In the genomic region with DNA sequence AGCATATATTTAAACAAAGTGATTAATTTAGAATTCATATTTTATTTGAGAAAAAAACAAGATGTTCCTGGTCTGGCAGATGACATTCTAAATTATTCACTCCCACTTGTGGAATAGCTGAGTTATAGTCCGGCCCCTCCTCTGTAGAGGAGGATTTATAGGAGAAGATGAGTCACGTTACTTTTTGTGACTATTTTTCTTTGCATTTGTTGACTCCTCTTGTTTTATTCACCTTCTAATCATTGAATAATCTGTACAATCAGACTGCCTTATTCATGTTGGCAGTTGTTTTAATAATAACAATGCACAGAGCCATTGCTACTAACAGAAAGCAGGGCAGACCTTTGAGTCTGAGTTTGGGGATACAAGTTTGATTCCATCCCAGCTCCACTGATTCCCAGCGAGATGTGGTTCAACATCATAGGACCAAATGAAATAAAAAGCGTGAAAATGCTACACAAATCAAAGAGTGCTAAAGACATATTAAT, we compare ENCODE assay signal across 1 cellular context.
TF ChIP-seq lines count a peak whose summit lies in the region.

No MANE protein-coding gene starts in this region.

TF ChIP-seq in K562, 482 proteins besides CTCF, POLR2A, EP300 and RAD21:
- TF ChIP-seq CBX2 (IDR thresholded peaks at IDR 0.05; ENCODE audit: insufficient read depth, low read length, poor library complexity, severe bottlenecking) (no peak), NCOR1 (IDR thresholded peaks at IDR 0.05) (no peak), HIVEP1 (CRISPR knock-in tag; IDR thresholded peaks at IDR 0.05) (no peak), FOSL1 (tag; conservative IDR thresholded peaks at IDR 0.05) (peak; percentile 86), DPF2 (IDR thresholded peaks at IDR 0.05) (no peak; the same call in 1 of the 2 replicates), ZNF41 (CRISPR knock-in tag; conservative IDR thresholded peaks at IDR 0.05) (no peak), CBX8 (IDR thresholded peaks at IDR 0.05; ENCODE audit: borderline replicate concordance, extremely low read depth, low read depth, low read length, poor library complexity, severe bottlenecking) (no peak), CTBP1 (IDR thresholded peaks at IDR 0.05; ENCODE audit: borderline replicate concordance) (no peak), MECOM (CRISPR knock-in tag; IDR thresholded peaks at IDR 0.05) (no peak), TAF9B (IDR thresholded peaks at IDR 0.05; ENCODE audit: partially characterized antibody) (peak; percentile 24), ZNF124 (CRISPR knock-in tag; IDR thresholded peaks at IDR 0.05) (no peak), POLR2AphosphoS5 (IDR thresholded peaks at IDR 0.05; ENCODE audit: control insufficient read depth, insufficient read depth, low read depth, low read length) (no peak), CC2D1A (IDR thresholded peaks at IDR 0.05) (no peak), ZNF140 (CRISPR knock-in tag; IDR thresholded peaks at IDR 0.05) (no peak), POLR2B (IDR thresholded peaks at IDR 0.05; ENCODE audit: low read depth, partially characterized antibody) (no peak), NFE2 (IDR thresholded peaks at IDR 0.05; ENCODE audit: low read depth) (no peak; the same call in 1 of the 2 replicates), C11orf30 (IDR thresholded peaks at IDR 0.05; ENCODE audit: low read depth) (0 out of 2 replicates have a peak, but pooled peaks have one; percentile 13), HDAC1 (IDR thresholded peaks at IDR 0.05) (no peak), EHMT2 (IDR thresholded peaks at IDR 0.05) (no peak), RNF2 (IDR thresholded peaks at IDR 0.05) (no peak), NRF1 (conservative IDR thresholded peaks at IDR 0.05 in 1 of 2, IDR thresholded peaks at IDR 0.05 in 1 of 2) (no peak), ZNF146 (CRISPR knock-in tag; IDR thresholded peaks at IDR 0.05; ENCODE audit: unreplicated experiment) (no peak), GABPA (tag; conservative IDR thresholded peaks at IDR 0.05; ENCODE audit: low read depth) (0 out of 2 replicates have a peak, but pooled peaks have one; percentile 31), CSDE1 (IDR thresholded peaks at IDR 0.05) (no peak), HMG20B (CRISPR knock-in tag; IDR thresholded peaks at IDR 0.05) (no peak), ZNF584 (CRISPR knock-in tag; IDR thresholded peaks at IDR 0.05; ENCODE audit: low read depth) (0 out of 2 replicates have a peak, but pooled peaks have one; percentile 1), HDAC8 (tag; IDR thresholded peaks at IDR 0.05) (no peak), ETV5 (CRISPR knock-in tag; IDR thresholded peaks at IDR 0.05; ENCODE audit: low read depth) (no peak), POLR2AphosphoS2 (IDR thresholded peaks at IDR 0.05; ENCODE audit: low read length) (no peak), U2AF1 (optimal IDR thresholded peaks at IDR 0.05; ENCODE audit: low read depth, low read length) (no peak), JUND (IDR thresholded peaks at IDR 0.05; ENCODE audit: borderline replicate concordance, low read depth, low read length) (peak; percentile 61; the same call in 1 of the 2 replicates), JUND (tag; IDR thresholded peaks at IDR 0.05; ENCODE audit: borderline replicate concordance, low read depth, low read length) (peak; percentile 61; the same call in 1 of the 3 replicates), SMC3 (conservative IDR thresholded peaks at IDR 0.05; ENCODE audit: insufficient read depth, low read depth, low read length) (no peak), POLR2H (tag; IDR thresholded peaks at IDR 0.05; ENCODE audit: low read depth) (peak; percentile 28; the same call in 1 of the 2 replicates), MEIS2 (IDR thresholded peaks at IDR 0.05; ENCODE audit: partially characterized antibody) (peak; percentile 65), SRSF9 (IDR thresholded peaks at IDR 0.05; ENCODE audit: borderline replicate concordance, low read depth, low read length) (no peak)
- TF ChIP-seq, protein P1, sequence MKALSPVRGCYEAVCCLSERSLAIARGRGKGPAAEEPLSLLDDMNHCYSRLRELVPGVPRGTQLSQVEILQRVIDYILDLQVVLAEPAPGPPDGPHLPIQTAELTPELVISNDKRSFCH (CRISPR knock-in tag; IDR thresholded peaks at IDR 0.05), result no peak
- TF ChIP-seq, protein P1 (tag; IDR thresholded peaks at IDR 0.05), result no peak
- TF ChIP-seq, protein P2, sequence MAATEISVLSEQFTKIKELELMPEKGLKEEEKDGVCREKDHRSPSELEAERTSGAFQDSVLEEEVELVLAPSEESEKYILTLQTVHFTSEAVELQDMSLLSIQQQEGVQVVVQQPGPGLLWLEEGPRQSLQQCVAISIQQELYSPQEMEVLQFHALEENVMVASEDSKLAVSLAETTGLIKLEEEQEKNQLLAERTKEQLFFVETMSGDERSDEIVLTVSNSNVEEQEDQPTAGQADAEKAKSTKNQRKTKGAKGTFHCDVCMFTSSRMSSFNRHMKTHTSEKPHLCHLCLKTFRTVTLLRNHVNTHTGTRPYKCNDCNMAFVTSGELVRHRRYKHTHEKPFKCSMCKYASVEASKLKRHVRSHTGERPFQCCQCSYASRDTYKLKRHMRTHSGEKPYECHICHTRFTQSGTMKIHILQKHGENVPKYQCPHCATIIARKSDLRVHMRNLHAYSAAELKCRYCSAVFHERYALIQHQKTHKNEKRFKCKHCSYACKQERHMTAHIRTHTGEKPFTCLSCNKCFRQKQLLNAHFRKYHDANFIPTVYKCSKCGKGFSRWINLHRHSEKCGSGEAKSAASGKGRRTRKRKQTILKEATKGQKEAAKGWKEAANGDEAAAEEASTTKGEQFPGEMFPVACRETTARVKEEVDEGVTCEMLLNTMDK (IDR thresholded peaks at IDR 0.05; ENCODE audit: borderline replicate concordance, insufficient read depth, low read depth, low read length, poor library complexity, severe bottlenecking), result no peak
- TF ChIP-seq, protein P3, sequence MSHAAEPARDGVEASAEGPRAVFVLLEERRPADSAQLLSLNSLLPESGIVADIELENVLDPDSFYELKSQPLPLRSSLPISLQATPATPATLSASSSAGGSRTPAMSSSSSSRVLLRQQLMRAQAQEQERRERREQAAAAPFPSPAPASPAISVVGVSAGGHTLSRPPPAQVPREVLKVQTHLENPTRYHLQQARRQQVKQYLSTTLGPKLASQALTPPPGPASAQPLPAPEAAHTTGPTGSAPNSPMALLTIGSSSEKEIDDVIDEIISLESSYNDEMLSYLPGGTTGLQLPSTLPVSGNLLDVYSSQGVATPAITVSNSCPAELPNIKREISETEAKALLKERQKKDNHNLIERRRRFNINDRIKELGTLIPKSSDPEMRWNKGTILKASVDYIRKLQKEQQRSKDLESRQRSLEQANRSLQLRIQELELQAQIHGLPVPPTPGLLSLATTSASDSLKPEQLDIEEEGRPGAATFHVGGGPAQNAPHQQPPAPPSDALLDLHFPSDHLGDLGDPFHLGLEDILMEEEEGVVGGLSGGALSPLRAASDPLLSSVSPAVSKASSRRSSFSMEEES (CRISPR knock-in tag; IDR thresholded peaks at IDR 0.05), result no peak
- TF ChIP-seq, protein P4, sequence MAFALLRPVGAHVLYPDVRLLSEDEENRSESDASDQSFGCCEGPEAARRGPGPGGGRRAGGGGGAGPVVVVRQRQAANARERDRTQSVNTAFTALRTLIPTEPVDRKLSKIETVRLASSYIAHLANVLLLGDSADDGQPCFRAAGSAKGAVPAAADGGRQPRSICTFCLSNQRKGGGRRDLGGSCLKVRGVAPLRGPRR (CRISPR knock-in tag; IDR thresholded peaks at IDR 0.05), result no peak
- TF ChIP-seq, protein P5, sequence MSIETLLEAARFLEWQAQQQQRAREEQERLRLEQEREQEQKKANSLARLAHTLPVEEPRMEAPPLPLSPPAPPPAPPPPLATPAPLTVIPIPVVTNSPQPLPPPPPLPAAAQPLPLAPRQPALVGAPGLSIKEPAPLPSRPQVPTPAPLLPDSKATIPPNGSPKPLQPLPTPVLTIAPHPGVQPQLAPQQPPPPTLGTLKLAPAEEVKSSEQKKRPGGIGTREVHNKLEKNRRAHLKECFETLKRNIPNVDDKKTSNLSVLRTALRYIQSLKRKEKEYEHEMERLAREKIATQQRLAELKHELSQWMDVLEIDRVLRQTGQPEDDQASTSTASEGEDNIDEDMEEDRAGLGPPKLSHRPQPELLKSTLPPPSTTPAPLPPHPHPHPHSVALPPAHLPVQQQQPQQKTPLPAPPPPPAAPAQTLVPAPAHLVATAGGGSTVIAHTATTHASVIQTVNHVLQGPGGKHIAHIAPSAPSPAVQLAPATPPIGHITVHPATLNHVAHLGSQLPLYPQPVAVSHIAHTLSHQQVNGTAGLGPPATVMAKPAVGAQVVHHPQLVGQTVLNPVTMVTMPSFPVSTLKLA (conservative IDR thresholded peaks at IDR 0.05), result 0 out of 4 replicates have a peak, but pooled peaks of 1 of the 2 experiments have one; percentile 20
- TF ChIP-seq, protein P6, sequence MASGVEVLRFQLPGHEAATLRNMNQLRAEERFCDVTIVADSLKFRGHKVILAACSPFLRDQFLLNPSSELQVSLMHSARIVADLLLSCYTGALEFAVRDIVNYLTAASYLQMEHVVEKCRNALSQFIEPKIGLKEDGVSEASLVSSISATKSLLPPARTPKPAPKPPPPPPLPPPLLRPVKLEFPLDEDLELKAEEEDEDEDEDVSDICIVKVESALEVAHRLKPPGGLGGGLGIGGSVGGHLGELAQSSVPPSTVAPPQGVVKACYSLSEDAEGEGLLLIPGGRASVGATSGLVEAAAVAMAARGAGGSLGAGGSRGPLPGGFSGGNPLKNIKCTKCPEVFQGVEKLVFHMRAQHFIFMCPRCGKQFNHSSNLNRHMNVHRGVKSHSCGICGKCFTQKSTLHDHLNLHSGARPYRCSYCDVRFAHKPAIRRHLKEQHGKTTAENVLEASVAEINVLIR (CRISPR knock-in tag; IDR thresholded peaks at IDR 0.05), result no peak
- TF ChIP-seq, protein P7, sequence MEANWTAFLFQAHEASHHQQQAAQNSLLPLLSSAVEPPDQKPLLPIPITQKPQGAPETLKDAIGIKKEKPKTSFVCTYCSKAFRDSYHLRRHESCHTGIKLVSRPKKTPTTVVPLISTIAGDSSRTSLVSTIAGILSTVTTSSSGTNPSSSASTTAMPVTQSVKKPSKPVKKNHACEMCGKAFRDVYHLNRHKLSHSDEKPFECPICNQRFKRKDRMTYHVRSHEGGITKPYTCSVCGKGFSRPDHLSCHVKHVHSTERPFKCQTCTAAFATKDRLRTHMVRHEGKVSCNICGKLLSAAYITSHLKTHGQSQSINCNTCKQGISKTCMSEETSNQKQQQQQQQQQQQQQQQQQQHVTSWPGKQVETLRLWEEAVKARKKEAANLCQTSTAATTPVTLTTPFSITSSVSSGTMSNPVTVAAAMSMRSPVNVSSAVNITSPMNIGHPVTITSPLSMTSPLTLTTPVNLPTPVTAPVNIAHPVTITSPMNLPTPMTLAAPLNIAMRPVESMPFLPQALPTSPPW (CRISPR knock-in tag; IDR thresholded peaks at IDR 0.05), result 0 out of 2 replicates have a peak, but pooled peaks have one; percentile 39
- TF ChIP-seq, protein P8, sequence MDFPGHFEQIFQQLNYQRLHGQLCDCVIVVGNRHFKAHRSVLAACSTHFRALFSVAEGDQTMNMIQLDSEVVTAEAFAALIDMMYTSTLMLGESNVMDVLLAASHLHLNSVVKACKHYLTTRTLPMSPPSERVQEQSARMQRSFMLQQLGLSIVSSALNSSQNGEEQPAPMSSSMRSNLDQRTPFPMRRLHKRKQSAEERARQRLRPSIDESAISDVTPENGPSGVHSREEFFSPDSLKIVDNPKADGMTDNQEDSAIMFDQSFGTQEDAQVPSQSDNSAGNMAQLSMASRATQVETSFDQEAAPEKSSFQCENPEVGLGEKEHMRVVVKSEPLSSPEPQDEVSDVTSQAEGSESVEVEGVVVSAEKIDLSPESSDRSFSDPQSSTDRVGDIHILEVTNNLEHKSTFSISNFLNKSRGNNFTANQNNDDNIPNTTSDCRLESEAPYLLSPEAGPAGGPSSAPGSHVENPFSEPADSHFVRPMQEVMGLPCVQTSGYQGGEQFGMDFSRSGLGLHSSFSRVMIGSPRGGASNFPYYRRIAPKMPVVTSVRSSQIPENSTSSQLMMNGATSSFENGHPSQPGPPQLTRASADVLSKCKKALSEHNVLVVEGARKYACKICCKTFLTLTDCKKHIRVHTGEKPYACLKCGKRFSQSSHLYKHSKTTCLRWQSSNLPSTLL (IDR thresholded peaks at IDR 0.05), result no peak
- TF ChIP-seq, protein P9, sequence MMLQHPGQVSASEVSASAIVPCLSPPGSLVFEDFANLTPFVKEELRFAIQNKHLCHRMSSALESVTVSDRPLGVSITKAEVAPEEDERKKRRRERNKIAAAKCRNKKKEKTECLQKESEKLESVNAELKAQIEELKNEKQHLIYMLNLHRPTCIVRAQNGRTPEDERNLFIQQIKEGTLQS (IDR thresholded peaks at IDR 0.05), result peak; percentile 79
- TF ChIP-seq, protein P9 (CRISPR knock-in tag; conservative IDR thresholded peaks at IDR 0.05), result no peak
- TF ChIP-seq, protein P10, sequence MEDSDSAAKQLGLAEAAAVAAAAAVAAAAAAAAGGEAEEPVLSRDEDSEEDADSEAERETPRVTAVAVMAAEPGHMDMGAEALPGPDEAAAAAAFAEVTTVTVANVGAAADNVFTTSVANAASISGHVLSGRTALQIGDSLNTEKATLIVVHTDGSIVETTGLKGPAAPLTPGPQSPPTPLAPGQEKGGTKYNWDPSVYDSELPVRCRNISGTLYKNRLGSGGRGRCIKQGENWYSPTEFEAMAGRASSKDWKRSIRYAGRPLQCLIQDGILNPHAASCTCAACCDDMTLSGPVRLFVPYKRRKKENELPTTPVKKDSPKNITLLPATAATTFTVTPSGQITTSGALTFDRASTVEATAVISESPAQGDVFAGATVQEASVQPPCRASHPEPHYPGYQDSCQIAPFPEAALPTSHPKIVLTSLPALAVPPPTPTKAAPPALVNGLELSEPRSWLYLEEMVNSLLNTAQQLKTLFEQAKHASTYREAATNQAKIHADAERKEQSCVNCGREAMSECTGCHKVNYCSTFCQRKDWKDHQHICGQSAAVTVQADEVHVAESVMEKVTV (CRISPR knock-in tag; IDR thresholded peaks at IDR 0.05), result 0 out of 2 replicates have a peak, but pooled peaks have one; percentile 21
- TF ChIP-seq, protein P11, sequence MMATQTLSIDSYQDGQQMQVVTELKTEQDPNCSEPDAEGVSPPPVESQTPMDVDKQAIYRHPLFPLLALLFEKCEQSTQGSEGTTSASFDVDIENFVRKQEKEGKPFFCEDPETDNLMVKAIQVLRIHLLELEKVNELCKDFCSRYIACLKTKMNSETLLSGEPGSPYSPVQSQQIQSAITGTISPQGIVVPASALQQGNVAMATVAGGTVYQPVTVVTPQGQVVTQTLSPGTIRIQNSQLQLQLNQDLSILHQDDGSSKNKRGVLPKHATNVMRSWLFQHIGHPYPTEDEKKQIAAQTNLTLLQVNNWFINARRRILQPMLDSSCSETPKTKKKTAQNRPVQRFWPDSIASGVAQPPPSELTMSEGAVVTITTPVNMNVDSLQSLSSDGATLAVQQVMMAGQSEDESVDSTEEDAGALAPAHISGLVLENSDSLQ (IDR thresholded peaks at IDR 0.05), result peak; percentile 56; the same call in 1 of the 2 replicates
- TF ChIP-seq, protein P12, sequence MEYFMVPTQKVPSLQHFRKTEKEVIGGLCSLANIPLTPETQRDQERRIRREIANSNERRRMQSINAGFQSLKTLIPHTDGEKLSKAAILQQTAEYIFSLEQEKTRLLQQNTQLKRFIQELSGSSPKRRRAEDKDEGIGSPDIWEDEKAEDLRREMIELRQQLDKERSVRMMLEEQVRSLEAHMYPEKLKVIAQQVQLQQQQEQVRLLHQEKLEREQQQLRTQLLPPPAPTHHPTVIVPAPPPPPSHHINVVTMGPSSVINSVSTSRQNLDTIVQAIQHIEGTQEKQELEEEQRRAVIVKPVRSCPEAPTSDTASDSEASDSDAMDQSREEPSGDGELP (CRISPR knock-in tag; IDR thresholded peaks at IDR 0.05; ENCODE audit: borderline replicate concordance), result no peak
